13 cellular contexts compared by ENCODE assay signal in genomic region chr7:115678049-115678982, GRCh38.
DNase-seq lines count a peak whose midpoint lies in the region; ATAC-seq and TF ChIP-seq lines count a peak whose summit lies in the region.
"Had no signal": no experiment of that assay in that cellular context is flagged by ENCODE, and none has a peak within 500 bp of the region (broad histone marks: within the 10 kb centered on the region; RNA-seq: fewer than 3 reads in every experiment).

No MANE protein-coding gene starts in this region.

- H3K4me3 ChIP-seq in ACC112 (ENCODE audit: low read depth, low read length) (peak overlapping the region; percentile 22), left lung (no peak overlapping the region), Caco-2 (ENCODE audit: low read depth, low read length) (no peak overlapping the region)
- H3K4me3 ChIP-seq: HAP-1 had no signal

- H3K9me3 ChIP-seq in left lung: no peaks in the 10 kb centered on the region
- H3K9me3 ChIP-seq in Caco-2: no peaks in the 10 kb centered on the region
- H3K9me3 ChIP-seq: HAP-1 had no signal

- intact Hi-C loops in left lung (cut with DNase I): no loop called here
- intact Hi-C loops in Caco-2 (cut with micrococcal nuclease; ENCODE audit: unreplicated experiment): loop anchor here (5.0 kb wide), 1 partner anchor 811 kb away; no protein-coding TSS in a partner anchor

- no peaks in the 10 kb centered on the region for H3K27me3 Mint-ChIP-seq in Caco-2 (ENCODE audit: insufficient read depth, unreplicated experiment)
- no peaks in the 10 kb centered on the region for H3K27me3 Mint-ChIP-seq in stimulated activated naive CD8-positive, alpha-beta T cell treated with anti-CD3 and anti-CD28 coated beads, Interleukin-15, amount 100 ng/mL, for 72 hours
- H3K27me3 Mint-ChIP-seq in activated T-cell treated with anti-CD3 and anti-CD28 coated beads, Interleukin-2, amount 50 U/mL, for 4 hours (ENCODE audit: low read depth): no peaks in the 10 kb centered on the region
- H3K27me3 Mint-ChIP-seq: activated naive CD8-positive, alpha-beta T cell treated with anti-CD3 and anti-CD28 coated beads, Interleukin-2, amount 10 ng/mL, durations not matched to agents 7 days and 5 days had no signal

- H2AFZ ChIP-seq in ACC112 (ENCODE audit: low read length, unreplicated experiment): peak overlapping the region; percentile 45

- ATAC-seq in left lung: peak; percentile 52
- no peak for ATAC-seq in stimulated activated naive CD8-positive, alpha-beta T cell treated with anti-CD3 and anti-CD28 coated beads, Interleukin-15, amount 100 ng/mL, for 72 hours
- ATAC-seq in activated T-cell treated with anti-CD3 and anti-CD28 coated beads, Interleukin-2, amount 50 U/mL, for 4 hours: no peak
- ATAC-seq: CD8-positive, alpha-beta T cell had no signal

- no peaks in the 10 kb centered on the region for H3K36me3 ChIP-seq in ACC112 (ENCODE audit: insufficient read depth, low read length)
- no peaks in the 10 kb centered on the region for H3K36me3 ChIP-seq in left lung
- no peaks in the 10 kb centered on the region for H3K36me3 ChIP-seq in Caco-2 (ENCODE audit: control insufficient read depth, insufficient read depth, low read length)
- H3K36me3 ChIP-seq: HAP-1 had no signal

- H3K4me1 Mint-ChIP-seq in Caco-2 (ENCODE audit: low read depth, unreplicated experiment): peaks cover 7% of the 10 kb centered on the region
- H3K4me1 Mint-ChIP-seq in stimulated activated naive CD8-positive, alpha-beta T cell treated with anti-CD3 and anti-CD28 coated beads, Interleukin-15, amount 100 ng/mL, for 72 hours: no peaks in the 10 kb centered on the region
- H3K4me1 Mint-ChIP-seq in activated T-cell treated with anti-CD3 and anti-CD28 coated beads, Interleukin-2, amount 50 U/mL, for 4 hours (ENCODE audit: low read depth): no peaks in the 10 kb centered on the region
- H3K4me1 Mint-ChIP-seq: activated naive CD8-positive, alpha-beta T cell treated with anti-CD3 and anti-CD28 coated beads, Interleukin-2, amount 10 ng/mL, durations not matched to agents 7 days and 5 days had no signal

- POLR2A ChIA-PET in Caco-2 (lab: Charles Lee): no interaction called here

- no TSS peak for BruUV-seq in Caco-2 (replicated peaks; lab: Mats Ljungman, UMichigan)

- no peak overlapping the region for H3K4me3 Mint-ChIP-seq in Caco-2 (ENCODE audit: unreplicated experiment)
- H3K4me3 Mint-ChIP-seq in stimulated activated naive CD8-positive, alpha-beta T cell treated with anti-CD3 and anti-CD28 coated beads, Interleukin-15, amount 100 ng/mL, for 72 hours: no peak overlapping the region
- H3K4me3 Mint-ChIP-seq in activated T-cell treated with anti-CD3 and anti-CD28 coated beads, Interleukin-2, amount 50 U/mL, for 4 hours: no peak overlapping the region
- H3K4me3 Mint-ChIP-seq: activated naive CD8-positive, alpha-beta T cell treated with anti-CD3 and anti-CD28 coated beads, Interleukin-2, amount 10 ng/mL, durations not matched to agents 7 days and 5 days; CD8-positive, alpha-beta T cell had no signal

- H3K9me3 Mint-ChIP-seq in Caco-2 (ENCODE audit: unreplicated experiment): no peaks in the 10 kb centered on the region
- H3K9me3 Mint-ChIP-seq in stimulated activated naive CD8-positive, alpha-beta T cell treated with anti-CD3 and anti-CD28 coated beads, Interleukin-15, amount 100 ng/mL, for 72 hours: no peaks in the 10 kb centered on the region
- H3K9me3 Mint-ChIP-seq in activated T-cell treated with anti-CD3 and anti-CD28 coated beads, Interleukin-2, amount 50 U/mL, for 4 hours: no peaks in the 10 kb centered on the region
- H3K9me3 Mint-ChIP-seq: activated naive CD8-positive, alpha-beta T cell treated with anti-CD3 and anti-CD28 coated beads, Interleukin-2, amount 10 ng/mL, durations not matched to agents 7 days and 5 days; CD8-positive, alpha-beta T cell had no signal

- no peaks in the 10 kb centered on the region for H3K79me2 ChIP-seq in ACC112 (ENCODE audit: control insufficient read depth, insufficient read depth, low read length, unreplicated experiment)

- TF ChIP-seq CTCF in VCaP (conservative IDR thresholded peaks at IDR 0.05) (no peak), left lung (IDR thresholded peaks at IDR 0.05) (no peak), Caco-2 (IDR thresholded peaks at IDR 0.05; ENCODE audit: insufficient read depth in 1 of 2, low read depth in 1 of 2, low read length in 1 of 2, severe bottlenecking in 1 of 2, unreplicated experiment in 1 of 2) (no peak)

- H3K27me3 ChIP-seq in ACC112 (ENCODE audit: insufficient read depth, low read length): no peaks in the 10 kb centered on the region
- peaks cover 0 to 2% of the 10 kb centered on the region in 2 donors for H3K27me3 ChIP-seq in left lung
- H3K27me3 ChIP-seq in Caco-2 (replicated peaks; ENCODE audit: control insufficient read depth, insufficient read depth, low read length): no peaks in the 10 kb centered on the region; the same call in 1 of the 2 replicates

- CTCF ChIA-PET in Caco-2 (lab: Charles Lee): interaction anchor here (2.1 kb wide), 1 partner anchor 173 kb away, joined by 10 read pairs; no protein-coding TSS in a partner anchor

- H3K27ac Mint-ChIP-seq in Caco-2 (ENCODE audit: unreplicated experiment): no peak overlapping the region
- no peak overlapping the region for H3K27ac Mint-ChIP-seq in stimulated activated naive CD8-positive, alpha-beta T cell treated with anti-CD3 and anti-CD28 coated beads, Interleukin-15, amount 100 ng/mL, for 72 hours
- H3K27ac Mint-ChIP-seq: activated naive CD8-positive, alpha-beta T cell treated with anti-CD3 and anti-CD28 coated beads, Interleukin-2, amount 10 ng/mL, durations not matched to agents 7 days and 5 days; CD8-positive, alpha-beta T cell had no signal

- H3K36me3 Mint-ChIP-seq in Caco-2 (ENCODE audit: insufficient read depth, unreplicated experiment): no peaks in the 10 kb centered on the region
- H3K36me3 Mint-ChIP-seq in activated T-cell treated with anti-CD3 and anti-CD28 coated beads, Interleukin-2, amount 50 U/mL, for 4 hours (ENCODE audit: insufficient read depth): no peaks in the 10 kb centered on the region
- H3K36me3 Mint-ChIP-seq: activated naive CD8-positive, alpha-beta T cell treated with anti-CD3 and anti-CD28 coated beads, Interleukin-2, amount 10 ng/mL, durations not matched to agents 7 days and 5 days; CD8-positive, alpha-beta T cell had no signal

- no peaks in the 10 kb centered on the region for H3K4me1 ChIP-seq in ACC112 (ENCODE audit: control insufficient read depth, insufficient read depth, low read length, unreplicated experiment)
- peaks cover 0 to 5% of the 10 kb centered on the region in 2 donors for H3K4me1 ChIP-seq in left lung
- no peaks in the 10 kb centered on the region for H3K4me1 ChIP-seq in Caco-2
- H3K4me1 ChIP-seq: HAP-1 had no signal

- DNase-seq in GM04504 (ENCODE audit: low read depth): peak; percentile 73
- no peak for DNase-seq in left lung
- DNase-seq in stimulated activated naive CD4-positive, alpha-beta T cell treated with Interleukin-2 at 50 U/mL for 16 hours (lab: John Stamatoyannopoulos, UW): no peak
- no peak for DNase-seq in Caco-2
- DNase-seq in stimulated activated naive CD8-positive, alpha-beta T cell treated with anti-CD3 and anti-CD28 coated beads, Interleukin-15, amount 100 ng/mL, for 72 hours: no peak
- DNase-seq in activated T-cell treated with anti-CD3 and anti-CD28 coated beads, Interleukin-2, amount 50 U/mL, for 4 hours: no peak
- DNase-seq: activated CD4-positive, alpha-beta T cell treated with anti-CD3 and anti-CD28 coated beads, Interleukin-2, amount 50 U/mL, for 4 hours; activated naive CD8-positive, alpha-beta T cell treated with anti-CD3 and anti-CD28 coated beads, Interleukin-2, amount 10 ng/mL, durations not matched to agents 7 days and 5 days; CD8-positive, alpha-beta T cell; NCI-H1105 had no signal

- no peak overlapping the region for H3K27ac ChIP-seq in ACC112 (ENCODE audit: low read depth, low read length)
- peak overlapping the region; percentile 13; the same call in 1 of the 2 replicates for H3K27ac ChIP-seq in VCaP
- no peak overlapping the region for H3K27ac ChIP-seq in left lung
